20 cellular contexts compared by ENCODE assay signal in the genomic region with DNA sequence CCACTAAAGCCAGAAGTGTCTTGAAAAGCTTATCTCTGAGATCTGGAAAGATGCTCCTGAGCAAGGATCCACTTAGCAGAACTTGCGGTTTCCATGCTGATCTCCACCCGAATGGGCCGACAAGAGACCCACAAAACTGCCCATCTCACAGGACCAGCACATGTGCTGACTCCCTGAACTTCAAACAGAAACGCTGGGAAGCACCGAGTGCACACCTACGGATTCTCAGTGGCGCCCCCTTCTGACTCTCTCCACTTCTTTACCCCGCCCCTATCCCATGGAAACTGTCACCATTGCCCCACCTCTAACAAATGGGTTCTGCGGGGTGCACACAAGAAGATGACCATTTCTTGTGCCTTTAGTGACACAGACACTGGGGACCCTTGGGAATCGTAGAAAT. TPM values are rescaled to one million over a fixed set of nuclear protein-coding genes. Genes with fewer than 3 reads are reported as not detected.
DNase-seq lines count a peak whose midpoint lies in the region; ATAC-seq, FAIRE-seq and TF ChIP-seq lines count a peak whose summit lies in the region.
"Had no signal": no experiment of that assay in that cellular context is flagged by ENCODE, and none has a peak within 500 bp of the region (broad histone marks: within the 10 kb centered on the region; RNA-seq: fewer than 3 reads in every experiment).

No MANE protein-coding gene starts in this region.

- H3K4me1 Mint-ChIP-seq in activated naive CD8-positive, alpha-beta T cell treated with anti-CD3 and anti-CD28 coated beads, Interleukin-2, amount 50 U/mL, for 24 hours = peaks cover 5% of the 10 kb centered on the region

- H3K9ac ChIP-seq in colonic mucosa (ENCODE audit: low read depth in 2 of 2, low read length in 2 of 2) = no peak overlapping the region

- peaks cover 14% of the 10 kb centered on the region for H3K36me3 ChIP-seq in mesodermal cell (ENCODE audit: control insufficient read depth, insufficient read depth, low read length)
- H3K36me3 ChIP-seq in colonic mucosa = no peaks in the 10 kb centered on the region
- H3K36me3 ChIP-seq: tibial artery had no signal

- TF ChIP-seq CTCF in GM12864 (IDR thresholded peaks at IDR 0.05; ENCODE audit: low read depth, low read length, missing control alignments) = peak; percentile 6
- peak; percentile 22 for TF ChIP-seq CTCF in choroid plexus epithelial cell (conservative IDR thresholded peaks at IDR 0.05; ENCODE audit: low read depth, low read length)
- no peak for TF ChIP-seq CTCF in colonic mucosa (IDR thresholded peaks at IDR 0.05)

- DNase-seq in GM12864 (ENCODE audit: low read depth) (no peak), HTR-8/SVneo (ENCODE audit: insufficient read length, low spot score) (no peak), choroid plexus epithelial cell (ENCODE audit: low read depth) (no peak), colonic mucosa (no peak)
- no peak for DNase-seq in activated naive CD8-positive, alpha-beta T cell treated with anti-CD3 and anti-CD28 coated beads, Interleukin-2, amount 50 U/mL, for 24 hours
- DNase-seq: activated naive CD8-positive, alpha-beta T cell treated with anti-CD3 and anti-CD28 coated beads for 36 hours; activated T-cell treated with anti-CD3 and anti-CD28 coated beads, Interleukin-2, amount 50 U/mL, for 4 hours; effector CD8-positive, alpha-beta T cell; foreskin melanocyte; NCI-H1105; SHP77 treated with DMSO at 0.1 percent for 48 hours; stimulated activated CD4-positive, alpha-beta T cell treated with anti-CD3 and anti-CD28 coated beads, Interleukin-4, amount 100 ng/mL, for 24 hours; tibial artery had no signal

- intact Hi-C loops in colonic mucosa (cut with DNase I) = no loop called here

- no peak overlapping the region for H3K4me3 ChIP-seq in GM12864 (ENCODE audit: low read depth, low read length)
- H3K4me3 ChIP-seq in choroid plexus epithelial cell (ENCODE audit: low read depth, low read length) = no peak overlapping the region
- no peak overlapping the region for H3K4me3 ChIP-seq in mesodermal cell (ENCODE audit: extremely low read depth, insufficient read depth, low read length, poor library complexity, severe bottlenecking)
- H3K4me3 ChIP-seq in colonic mucosa = no peak overlapping the region
- H3K4me3 ChIP-seq: tibial artery had no signal

- ATAC-seq in activated naive CD8-positive, alpha-beta T cell treated with anti-CD3 and anti-CD28 coated beads, Interleukin-2, amount 50 U/mL, for 24 hours = no peak
- ATAC-seq in GM21825 (IDR thresholded peaks at IDR 0.05; ENCODE audit: unreplicated experiment) = no peak
- ATAC-seq: activated T-cell treated with anti-CD3 and anti-CD28 coated beads, Interleukin-2, amount 50 U/mL, for 4 hours; sciatic nerve had no signal

- FAIRE-seq in HTR-8/SVneo (lab: Jason Lieb, UNC) = peak; percentile 16
- FAIRE-seq: H54, islet of Langerhans had no signal

- no peaks in the 10 kb centered on the region for H3K27me3 ChIP-seq in colonic mucosa
- H3K27me3 ChIP-seq: tibial artery had no signal

- H3K9me3 ChIP-seq in mesodermal cell (ENCODE audit: control insufficient read depth, low read length) (no peaks in the 10 kb centered on the region), colonic mucosa (no peaks in the 10 kb centered on the region)
- H3K9me3 ChIP-seq: tibial artery had no signal

- peak overlapping the region; percentile 96 for H3K27ac ChIP-seq in mesodermal cell (ENCODE audit: low read depth, low read length, severe bottlenecking)
- no peak overlapping the region for H3K27ac ChIP-seq in colonic mucosa
- H3K27ac ChIP-seq: tibial artery had no signal

- H3K4me1 ChIP-seq in mesodermal cell (ENCODE audit: control insufficient read depth, insufficient read depth, low read length, poor library complexity, severe bottlenecking) = peaks cover 67% of the 10 kb centered on the region
- no peaks in the 10 kb centered on the region for H3K4me1 ChIP-seq in colonic mucosa
- H3K4me1 ChIP-seq: tibial artery had no signal

- 74% methylated on average over 7 to 9 of the region's 10 CpGs for WGBS in mesodermal cell (ENCODE audit: insufficient coverage in 2 of 2), 2 experiments

- H3K27me3 Mint-ChIP-seq in activated naive CD8-positive, alpha-beta T cell treated with anti-CD3 and anti-CD28 coated beads, Interleukin-2, amount 50 U/mL, for 24 hours = no peaks in the 10 kb centered on the region
- H3K27me3 Mint-ChIP-seq: activated naive CD8-positive, alpha-beta T cell treated with anti-CD3 and anti-CD28 coated beads for 36 hours; IgD-negative memory B cell had no signal

- no peak overlapping the region for H3K27ac Mint-ChIP-seq in activated naive CD8-positive, alpha-beta T cell treated with anti-CD3 and anti-CD28 coated beads, Interleukin-2, amount 50 U/mL, for 24 hours
- H3K27ac Mint-ChIP-seq: activated naive CD8-positive, alpha-beta T cell treated with anti-CD3 and anti-CD28 coated beads for 36 hours; IgD-negative memory B cell; mesothelial cell of epicardium had no signal

- no peaks in the 10 kb centered on the region for H3K9me3 Mint-ChIP-seq in activated naive CD8-positive, alpha-beta T cell treated with anti-CD3 and anti-CD28 coated beads, Interleukin-2, amount 50 U/mL, for 24 hours
- H3K9me3 Mint-ChIP-seq: activated naive CD8-positive, alpha-beta T cell treated with anti-CD3 and anti-CD28 coated beads for 36 hours; activated T-cell treated with anti-CD3 and anti-CD28 coated beads, Interleukin-2, amount 50 U/mL, for 4 hours; IgD-negative memory B cell; mesothelial cell of epicardium had no signal

- peaks cover 3% of the 10 kb centered on the region for H3K36me3 Mint-ChIP-seq in activated naive CD8-positive, alpha-beta T cell treated with anti-CD3 and anti-CD28 coated beads, Interleukin-2, amount 50 U/mL, for 24 hours (ENCODE audit: low read depth)

- no peak overlapping the region for H3K4me3 Mint-ChIP-seq in activated naive CD8-positive, alpha-beta T cell treated with anti-CD3 and anti-CD28 coated beads, Interleukin-2, amount 50 U/mL, for 24 hours
- H3K4me3 Mint-ChIP-seq: activated naive CD8-positive, alpha-beta T cell treated with anti-CD3 and anti-CD28 coated beads for 36 hours; activated T-cell treated with anti-CD3 and anti-CD28 coated beads, Interleukin-2, amount 50 U/mL, for 4 hours; IgD-negative memory B cell; mesothelial cell of epicardium had no signal

RNA-seq across cellular contexts. Expression of a gene that starts 21.4 kb away (rescaled TPM):
- polyA plus RNA-seq in mesodermal cell (2013, experiment 1 of 2) = 8.1 TPM
- 4.8 TPM for polyA plus RNA-seq in mesodermal cell (2013, experiment 2 of 2)
- total RNA-seq in colonic mucosa = 1 to 10 TPM; 3.8 to 5.3 TPM
